ENCODE assay signal across 19 cellular contexts in the genomic region with DNA sequence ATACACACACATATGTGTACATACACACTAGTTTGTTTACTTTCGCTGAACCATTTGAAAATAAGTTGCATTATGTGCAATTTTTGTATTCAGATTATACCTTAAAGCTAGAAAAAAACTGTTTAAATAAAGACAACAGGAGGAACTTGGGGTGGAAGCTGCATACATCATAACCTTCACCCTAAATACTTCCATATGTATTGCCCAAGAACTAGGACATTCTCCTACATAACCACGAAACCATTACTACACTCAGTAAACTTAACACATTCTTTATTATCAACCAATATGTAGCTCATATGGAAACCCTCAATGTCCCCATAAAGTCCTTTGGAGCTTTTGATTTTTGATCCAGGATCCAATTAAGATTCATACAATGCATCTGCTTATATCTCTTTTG.
DNase-seq lines count a peak whose midpoint lies in the region; ATAC-seq, FAIRE-seq and TF ChIP-seq lines count a peak whose summit lies in the region.
"Had no signal": no experiment of that assay in that cellular context is flagged by ENCODE, and none has a peak within 500 bp of the region (broad histone marks: within the 10 kb centered on the region; RNA-seq: fewer than 3 reads in every experiment).

No MANE protein-coding gene starts in this region.

- no peak for ATAC-seq in A549
- ATAC-seq in HG02981 (IDR thresholded peaks at IDR 0.05; ENCODE audit: unreplicated experiment), result no peak

- H2AFZ ChIP-seq in Karpas-422 (ENCODE audit: low read length), result no peak overlapping the region

- H3K27ac ChIP-seq in A549 (no peak overlapping the region), Karpas-422 (ENCODE audit: low read length) (no peak overlapping the region)
- H3K27ac ChIP-seq: C4-2B had no signal

- TF ChIP-seq RAD21 in A549 (conservative IDR thresholded peaks at IDR 0.05 in 1 of 2, IDR thresholded peaks at IDR 0.05 in 1 of 2), result no peak

- H3K4me3 Mint-ChIP-seq in activated CD4-positive, alpha-beta memory T cell treated with anti-CD3 and anti-CD28 coated beads for 36 hours, result no peak overlapping the region
- H3K4me3 Mint-ChIP-seq: CD4-positive, alpha-beta memory T cell; H9; IgD-negative memory B cell had no signal

- H3K4me1 Mint-ChIP-seq in activated CD4-positive, alpha-beta memory T cell treated with anti-CD3 and anti-CD28 coated beads for 36 hours (ENCODE audit: low read depth), result no peaks in the 10 kb centered on the region
- H3K4me1 Mint-ChIP-seq: CD4-positive, alpha-beta memory T cell; H9; IgD-negative memory B cell had no signal

- H3K9ac ChIP-seq in Karpas-422 (ENCODE audit: low read length), result no peak overlapping the region

- WGBS in A549 (ENCODE audit: missing lambda C conversion rate), result 28% methylated on average over 2 of the region's 2 CpGs

- no peak for TF ChIP-seq POLR2A in A549 (IDR thresholded peaks at IDR 0.05; ENCODE audit: low read length)

- peaks cover 3% of the 10 kb centered on the region for H3K36me3 Mint-ChIP-seq in activated CD4-positive, alpha-beta memory T cell treated with anti-CD3 and anti-CD28 coated beads for 36 hours
- H3K36me3 Mint-ChIP-seq: IgD-negative memory B cell had no signal

- peak; percentile 23 for FAIRE-seq in A549 (lab: Jason Lieb, UNC)
- FAIRE-seq: GM19239 had no signal

- no peaks in the 10 kb centered on the region for H3K27me3 ChIP-seq in Karpas-422 (ENCODE audit: low read length)
- H3K27me3 ChIP-seq: BE2C had no signal

- no peak overlapping the region for H3K4me2 ChIP-seq in A549
- no peak overlapping the region for H3K4me2 ChIP-seq in Karpas-422 (ENCODE audit: low read depth, low read length, poor library complexity, severe bottlenecking)

- H4K20me1 ChIP-seq in Karpas-422 (ENCODE audit: insufficient read depth, low read depth, low read length), result no peaks in the 10 kb centered on the region

- TF ChIP-seq CTCF in A549 (IDR thresholded peaks at IDR 0.05) (no peak), foreskin fibroblast (IDR thresholded peaks at IDR 0.05; ENCODE audit: low read depth, low read length) (no peak)

- POLR2A ChIA-PET in A549 (lab: Yijun Ruan, JAX), result no interaction called here
- POLR2A ChIA-PET in activated CD4-positive, alpha-beta memory T cell treated with anti-CD3 and anti-CD28 coated beads for 36 hours (lab: Charles Lee), result no interaction called here

- CTCF ChIA-PET in A549 (lab: Yijun Ruan, JAX), result interaction anchor here (0.6 to 1.1 kb wide), 3 partner anchors 102 to 492 kb away, joined by 3 read pairs; no protein-coding TSS in a partner anchor
- CTCF ChIA-PET in activated CD4-positive, alpha-beta memory T cell treated with anti-CD3 and anti-CD28 coated beads for 36 hours (lab: Charles Lee), result interaction anchor here (0.7 to 1.8 kb wide), 3 partner anchors 102 to 355 kb away, joined by 3 to 5 read pairs (median 3); no protein-coding TSS in a partner anchor

- DNase-seq in A549 (ENCODE audit: low read depth in 1 of 2, low spot score in 1 of 2), result no peak
- DNase-seq in RPMI8226, result peak; percentile 1
- DNase-seq in fibroblast of gingiva (ENCODE audit: low read depth), result peak; percentile 43
- peak; percentile 11 to 62 for DNase-seq in foreskin fibroblast
- DNase-seq in Karpas-422, result no peak
- DNase-seq in activated CD4-positive, alpha-beta memory T cell treated with anti-CD3 and anti-CD28 coated beads for 36 hours, result no peak
- DNase-seq: 8988T; ACHN; BE2C; CD4-positive, alpha-beta memory T cell; COR-L47; DMS53; GF-D8; GOT3; H9 had no signal

- H3K9me3 ChIP-seq in A549, result no peaks in the 10 kb centered on the region
- H3K9me3 ChIP-seq in Karpas-422 (ENCODE audit: low read length), result no peaks in the 10 kb centered on the region
- H3K9me3 ChIP-seq: BE2C had no signal

- TF ChIP-seq EP300 in A549 (IDR thresholded peaks at IDR 0.05), result no peak

- H3K4me1 ChIP-seq in A549 (no peaks in the 10 kb centered on the region), Karpas-422 (ENCODE audit: low read length) (peaks cover 4% of the 10 kb centered on the region)
- H3K4me1 ChIP-seq: BE2C had no signal

- no peaks in the 10 kb centered on the region for H3K27me3 Mint-ChIP-seq in activated CD4-positive, alpha-beta memory T cell treated with anti-CD3 and anti-CD28 coated beads for 36 hours

- intact Hi-C loops in activated CD4-positive, alpha-beta memory T cell treated with anti-CD3 and anti-CD28 coated beads for 36 hours (cut with micrococcal nuclease), result loop anchor here (10.0 kb wide), 1 partner anchor 188 kb away; no protein-coding TSS in a partner anchor

- no peak overlapping the region for H3K27ac Mint-ChIP-seq in activated CD4-positive, alpha-beta memory T cell treated with anti-CD3 and anti-CD28 coated beads for 36 hours
- H3K27ac Mint-ChIP-seq: CD4-positive, alpha-beta memory T cell; H9; IgD-negative memory B cell had no signal

- no peaks in the 10 kb centered on the region for H3K9me2 ChIP-seq in Karpas-422 (replicated peaks; ENCODE audit: insufficient read depth, low read length)

- no peaks in the 10 kb centered on the region for H3K79me2 ChIP-seq in Karpas-422 (ENCODE audit: low read length)

- H3K9me3 Mint-ChIP-seq in activated CD4-positive, alpha-beta memory T cell treated with anti-CD3 and anti-CD28 coated beads for 36 hours, result no peaks in the 10 kb centered on the region
- H3K9me3 Mint-ChIP-seq: CD4-positive, alpha-beta memory T cell had no signal

- no peaks in the 10 kb centered on the region for H3K36me3 ChIP-seq in Karpas-422 (ENCODE audit: insufficient read depth, low read length)
- H3K36me3 ChIP-seq: BE2C had no signal

- H3K4me3 ChIP-seq in A549 (no peak overlapping the region), foreskin fibroblast (ENCODE audit: low read depth in 1 of 2, low read length in 2 of 2) (no peak overlapping the region), Karpas-422 (ENCODE audit: low read length) (no peak overlapping the region)

TF ChIP-seq in A549, 52 proteins besides CTCF, POLR2A, EP300 and RAD21:
- TF ChIP-seq, protein P1, sequence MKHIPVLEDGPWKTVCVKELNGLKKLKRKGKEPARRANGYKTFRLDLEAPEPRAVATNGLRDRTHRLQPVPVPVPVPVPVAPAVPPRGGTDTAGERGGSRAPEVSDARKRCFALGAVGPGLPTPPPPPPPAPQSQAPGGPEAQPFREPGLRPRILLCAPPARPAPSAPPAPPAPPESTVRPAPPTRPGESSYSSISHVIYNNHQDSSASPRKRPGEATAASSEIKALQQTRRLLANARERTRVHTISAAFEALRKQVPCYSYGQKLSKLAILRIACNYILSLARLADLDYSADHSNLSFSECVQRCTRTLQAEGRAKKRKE (CRISPR knock-in tag; IDR thresholded peaks at IDR 0.05; ENCODE audit: low read depth), result no peak
- TF ChIP-seq EHF (CRISPR knock-in tag; IDR thresholded peaks at IDR 0.05) (no peak), HOXB5 (CRISPR knock-in tag; IDR thresholded peaks at IDR 0.05) (no peak), SREBF2 (IDR thresholded peaks at IDR 0.05) (no peak), CHD4 (IDR thresholded peaks at IDR 0.05; ENCODE audit: borderline replicate concordance) (no peak), BHLHE40 (IDR thresholded peaks at IDR 0.05; ENCODE audit: low read depth, low read length) (no peak), FOXS1 (CRISPR knock-in tag; IDR thresholded peaks at IDR 0.05) (no peak), PHF8 (IDR thresholded peaks at IDR 0.05; ENCODE audit: borderline replicate concordance, low read depth) (no peak), GATA3 (IDR thresholded peaks at IDR 0.05; ENCODE audit: borderline replicate concordance) (no peak), ZNF302 (CRISPR knock-in tag; IDR thresholded peaks at IDR 0.05) (no peak), CBX2 (IDR thresholded peaks at IDR 0.05; ENCODE audit: borderline replicate concordance, low read depth) (no peak), KDM5A (IDR thresholded peaks at IDR 0.05) (no peak), EHMT2 (IDR thresholded peaks at IDR 0.05; ENCODE audit: low read depth) (no peak), MAZ (IDR thresholded peaks at IDR 0.05; ENCODE audit: borderline replicate concordance, low read depth, low read length) (no peak), POLR2AphosphoS2 (conservative IDR thresholded peaks at IDR 0.05; ENCODE audit: low read length) (no peak), JUNB (IDR thresholded peaks at IDR 0.05) (no peak)
- TF ChIP-seq, protein P2, sequence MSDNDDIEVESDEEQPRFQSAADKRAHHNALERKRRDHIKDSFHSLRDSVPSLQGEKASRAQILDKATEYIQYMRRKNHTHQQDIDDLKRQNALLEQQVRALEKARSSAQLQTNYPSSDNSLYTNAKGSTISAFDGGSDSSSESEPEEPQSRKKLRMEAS (IDR thresholded peaks at IDR 0.05), result no peak
- TF ChIP-seq, protein P3, sequence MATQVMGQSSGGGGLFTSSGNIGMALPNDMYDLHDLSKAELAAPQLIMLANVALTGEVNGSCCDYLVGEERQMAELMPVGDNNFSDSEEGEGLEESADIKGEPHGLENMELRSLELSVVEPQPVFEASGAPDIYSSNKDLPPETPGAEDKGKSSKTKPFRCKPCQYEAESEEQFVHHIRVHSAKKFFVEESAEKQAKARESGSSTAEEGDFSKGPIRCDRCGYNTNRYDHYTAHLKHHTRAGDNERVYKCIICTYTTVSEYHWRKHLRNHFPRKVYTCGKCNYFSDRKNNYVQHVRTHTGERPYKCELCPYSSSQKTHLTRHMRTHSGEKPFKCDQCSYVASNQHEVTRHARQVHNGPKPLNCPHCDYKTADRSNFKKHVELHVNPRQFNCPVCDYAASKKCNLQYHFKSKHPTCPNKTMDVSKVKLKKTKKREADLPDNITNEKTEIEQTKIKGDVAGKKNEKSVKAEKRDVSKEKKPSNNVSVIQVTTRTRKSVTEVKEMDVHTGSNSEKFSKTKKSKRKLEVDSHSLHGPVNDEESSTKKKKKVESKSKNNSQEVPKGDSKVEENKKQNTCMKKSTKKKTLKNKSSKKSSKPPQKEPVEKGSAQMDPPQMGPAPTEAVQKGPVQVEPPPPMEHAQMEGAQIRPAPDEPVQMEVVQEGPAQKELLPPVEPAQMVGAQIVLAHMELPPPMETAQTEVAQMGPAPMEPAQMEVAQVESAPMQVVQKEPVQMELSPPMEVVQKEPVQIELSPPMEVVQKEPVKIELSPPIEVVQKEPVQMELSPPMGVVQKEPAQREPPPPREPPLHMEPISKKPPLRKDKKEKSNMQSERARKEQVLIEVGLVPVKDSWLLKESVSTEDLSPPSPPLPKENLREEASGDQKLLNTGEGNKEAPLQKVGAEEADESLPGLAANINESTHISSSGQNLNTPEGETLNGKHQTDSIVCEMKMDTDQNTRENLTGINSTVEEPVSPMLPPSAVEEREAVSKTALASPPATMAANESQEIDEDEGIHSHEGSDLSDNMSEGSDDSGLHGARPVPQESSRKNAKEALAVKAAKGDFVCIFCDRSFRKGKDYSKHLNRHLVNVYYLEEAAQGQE (IDR thresholded peaks at IDR 0.05), result no peak

Comparison
In these comparisons a context has a peak if more than half of its experiments do, and no peak if none do; other contexts are left out.
1. DNase-seq: peak in RPMI8226 (single experiment), fibroblast of gingiva (single experiment) and foreskin fibroblast (2 of 2); none in A549 (0 of 2), Karpas-422 (single experiment) and activated CD4-positive, alpha-beta memory T cell treated with anti-CD3 and anti-CD28 coated beads for 36 hours (single experiment).